In the genomic region with DNA sequence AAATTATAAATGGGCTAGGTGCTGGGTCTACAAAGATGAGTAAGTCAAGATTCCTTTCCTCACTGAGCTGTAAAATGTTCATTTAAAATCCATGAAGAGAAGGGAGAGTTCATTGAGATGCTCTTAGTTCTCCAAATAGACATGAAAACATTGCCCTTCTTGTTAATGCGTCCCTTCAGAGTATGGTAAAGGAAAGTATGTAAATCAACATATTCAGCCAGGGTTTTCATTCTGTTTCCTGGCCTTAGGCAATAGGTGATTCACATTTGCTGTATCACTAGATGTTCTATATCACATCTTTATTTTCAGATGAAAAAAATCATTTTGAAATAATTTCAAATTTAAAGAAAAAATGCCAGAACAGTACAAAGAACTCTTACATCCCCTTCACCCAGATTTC, we compare ENCODE assay signal across 1 cellular context.
TF ChIP-seq lines count a peak whose summit lies in the region.

No MANE protein-coding gene starts in this region.

TF ChIP-seq in WTC11, 78 proteins besides CTCF, POLR2A, EP300 and RAD21 (continued from another document):
- TF ChIP-seq, protein P1, sequence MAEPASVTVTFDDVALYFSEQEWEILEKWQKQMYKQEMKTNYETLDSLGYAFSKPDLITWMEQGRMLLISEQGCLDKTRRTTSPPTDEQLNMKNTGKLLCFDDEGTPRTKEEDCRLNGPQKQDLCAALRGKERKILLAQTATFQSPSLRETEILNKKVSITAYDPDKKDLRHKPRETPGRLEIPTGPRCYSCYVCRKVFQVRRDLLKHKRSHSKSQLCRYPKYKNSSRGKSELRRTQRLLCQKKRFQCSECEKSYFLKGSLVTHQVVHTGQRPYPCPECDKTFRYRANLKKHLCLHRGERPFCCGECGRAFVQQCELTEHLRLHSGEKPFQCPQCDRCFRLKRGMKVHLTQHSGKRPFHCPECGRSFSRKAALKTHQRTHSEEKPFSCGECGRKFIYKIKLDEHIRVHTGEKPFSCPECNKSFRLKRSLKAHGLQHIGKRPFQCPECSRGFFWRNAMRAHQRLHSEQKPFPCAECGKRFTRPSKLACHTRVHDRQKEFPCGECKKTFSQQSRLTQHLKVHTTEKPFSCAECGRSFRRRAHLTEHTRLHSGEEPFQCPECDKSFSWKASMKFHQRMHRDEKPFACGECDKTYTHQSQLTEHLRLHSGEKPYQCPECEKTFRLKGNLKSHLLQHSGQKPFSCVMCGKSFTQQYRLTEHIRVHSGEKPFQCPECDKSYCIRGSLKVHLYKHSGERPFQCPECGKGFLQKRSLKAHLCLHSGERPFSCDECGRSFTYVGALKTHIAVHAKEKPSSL (CRISPR knock-in tag; conservative IDR thresholded peaks at IDR 0.05) = no peak
- TF ChIP-seq NFYB (CRISPR knock-in tag; conservative IDR thresholded peaks at IDR 0.05; ENCODE audit: low read depth) (no peak), ZBTB21 (CRISPR knock-in tag; IDR thresholded peaks at IDR 0.05; ENCODE audit: borderline replicate concordance) (no peak), FOXJ3 (CRISPR knock-in tag; IDR thresholded peaks at IDR 0.05; ENCODE audit: borderline replicate concordance) (no peak), ZNF232 (CRISPR knock-in tag; IDR thresholded peaks at IDR 0.05) (no peak)
- TF ChIP-seq, protein P2, sequence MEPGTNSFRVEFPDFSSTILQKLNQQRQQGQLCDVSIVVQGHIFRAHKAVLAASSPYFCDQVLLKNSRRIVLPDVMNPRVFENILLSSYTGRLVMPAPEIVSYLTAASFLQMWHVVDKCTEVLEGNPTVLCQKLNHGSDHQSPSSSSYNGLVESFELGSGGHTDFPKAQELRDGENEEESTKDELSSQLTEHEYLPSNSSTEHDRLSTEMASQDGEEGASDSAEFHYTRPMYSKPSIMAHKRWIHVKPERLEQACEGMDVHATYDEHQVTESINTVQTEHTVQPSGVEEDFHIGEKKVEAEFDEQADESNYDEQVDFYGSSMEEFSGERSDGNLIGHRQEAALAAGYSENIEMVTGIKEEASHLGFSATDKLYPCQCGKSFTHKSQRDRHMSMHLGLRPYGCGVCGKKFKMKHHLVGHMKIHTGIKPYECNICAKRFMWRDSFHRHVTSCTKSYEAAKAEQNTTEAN (CRISPR knock-in tag; IDR thresholded peaks at IDR 0.05) = no peak
- TF ChIP-seq, protein P3, sequence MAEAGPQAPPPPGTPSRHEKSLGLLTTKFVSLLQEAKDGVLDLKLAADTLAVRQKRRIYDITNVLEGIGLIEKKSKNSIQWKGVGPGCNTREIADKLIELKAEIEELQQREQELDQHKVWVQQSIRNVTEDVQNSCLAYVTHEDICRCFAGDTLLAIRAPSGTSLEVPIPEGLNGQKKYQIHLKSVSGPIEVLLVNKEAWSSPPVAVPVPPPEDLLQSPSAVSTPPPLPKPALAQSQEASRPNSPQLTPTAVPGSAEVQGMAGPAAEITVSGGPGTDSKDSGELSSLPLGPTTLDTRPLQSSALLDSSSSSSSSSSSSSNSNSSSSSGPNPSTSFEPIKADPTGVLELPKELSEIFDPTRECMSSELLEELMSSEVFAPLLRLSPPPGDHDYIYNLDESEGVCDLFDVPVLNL (CRISPR knock-in tag; IDR thresholded peaks at IDR 0.05; ENCODE audit: borderline replicate concordance, low read depth) = no peak
